In the genomic region with DNA sequence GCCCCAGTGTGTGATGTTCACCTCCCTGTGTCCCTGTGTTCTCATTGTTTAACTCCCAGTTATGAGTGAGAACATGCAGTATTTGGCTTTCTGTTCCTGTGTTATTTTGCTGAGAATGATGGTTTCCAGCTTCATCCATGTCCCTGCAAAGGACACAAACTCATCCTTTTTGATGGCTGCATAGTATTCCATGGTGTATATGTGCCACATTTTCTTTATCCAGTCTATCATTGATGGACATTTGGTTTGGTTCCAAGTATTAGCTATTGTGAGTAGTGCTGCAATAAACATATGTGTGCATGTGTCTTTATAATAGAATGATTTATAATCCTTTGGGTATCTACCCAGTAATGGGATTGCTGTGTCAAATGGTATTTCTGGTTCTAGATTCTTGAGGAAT, we compare ENCODE assay signal across 9 cellular contexts. TPM values are rescaled to one million over a fixed set of nuclear protein-coding genes. Genes with fewer than 3 reads are reported as not detected.
"Had no signal": no experiment of that assay in that cellular context is flagged by ENCODE, and none has a peak within 500 bp of the region (broad histone marks: within the 10 kb centered on the region; RNA-seq: fewer than 3 reads in every experiment).

No MANE protein-coding gene starts in this region.

RNA-seq across cellular contexts. Expression of gene NRK, which starts 16.7 kb away (rescaled TPM):
- total RNA-seq: activated naive CD4-positive, alpha-beta T cell treated with anti-CD3 and anti-CD28 coated beads for 36 hours; activated naive CD4-positive, alpha-beta T cell treated with anti-CD3 and anti-CD28 coated beads, Interleukin-2, amount 50 U/mL, for 72 hours; activated naive CD8-positive, alpha-beta T cell treated with anti-CD3 and anti-CD28 coated beads for 36 hours; activated naive CD8-positive, alpha-beta T cell treated with anti-CD3 and anti-CD28 coated beads, Interleukin-2, amount 10 ng/mL, durations not matched to agents 7 days and 5 days; activated T-cell treated with anti-CD3 and anti-CD28 coated beads, Interleukin-2, amount 50 U/mL, for 72 hours; activated T-helper 1 cell treated with anti-CD3 and anti-CD28 coated beads, Interleukin-12 subunit alpha, Interleukin-12 subunit beta, Interleukin-2, Interleukin-4 antibody, amounts not matched to agents 30 ng/mL and 10 ng/mL and 1 ng/mL, durations not matched to agents 14 hours and 24 hours and 36 hours; activated T-helper 17 cell treated with anti-CD3 and anti-CD28 coated beads, Interleukin-2, amount 50 U/mL, for 72 hours; activated T-helper 2 cell treated with anti-CD3 and anti-CD28 coated beads, Interferon-gamma antibody, Interleukin-2, Interleukin-4, amounts not matched to agents 10 μg/mL and 5 μg/mL and 100 μg/mL, durations not matched to agents 14 hours and 24 hours and 36 hours; bronchial epithelial cell had no signal
